ENCODE assay signal across 8 cellular contexts in the genomic region with DNA sequence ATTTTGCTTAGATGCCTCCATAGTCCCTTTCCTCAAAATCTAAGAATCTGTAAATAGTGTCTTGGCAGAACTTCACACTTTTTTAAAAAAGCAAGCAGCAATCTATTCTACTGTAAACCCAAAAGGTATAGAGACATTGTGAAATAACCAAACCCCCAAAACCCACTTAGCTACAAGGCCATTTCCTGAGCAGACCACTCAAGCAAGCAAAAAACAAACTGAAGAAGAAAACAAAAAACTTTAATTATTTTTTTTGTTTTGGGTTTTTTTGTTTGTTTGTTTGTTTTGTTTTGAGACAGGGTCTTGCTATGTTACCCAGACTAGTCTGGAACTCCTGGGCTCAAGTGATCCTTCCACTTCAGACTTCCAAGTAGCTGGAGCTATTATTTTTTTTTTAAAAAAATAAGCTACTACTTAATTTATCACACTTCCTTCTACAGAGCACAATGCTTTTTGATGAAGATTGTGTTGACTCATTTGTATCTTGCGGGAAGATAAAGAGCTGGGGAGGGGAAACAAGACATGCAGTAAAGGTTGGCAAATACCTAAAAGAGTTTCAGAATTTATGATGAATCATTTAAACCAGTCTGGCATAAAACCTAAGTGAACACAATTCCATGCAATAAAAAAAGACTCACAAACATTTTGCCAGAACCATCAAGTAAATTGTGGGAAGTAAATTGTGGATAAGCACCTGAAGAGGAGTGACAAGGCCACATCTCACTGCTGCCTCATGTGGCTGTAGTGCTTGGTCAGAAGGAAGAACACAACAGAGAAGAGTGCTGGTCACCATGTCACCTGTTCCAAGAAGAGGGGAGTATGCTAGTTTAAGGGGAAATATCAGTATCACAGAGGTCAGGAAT. TPM values are rescaled to one million over a fixed set of nuclear protein-coding genes. Genes with fewer than 3 reads are reported as not detected.
DNase-seq lines count a peak whose midpoint lies in the region; ATAC-seq and TF ChIP-seq lines count a peak whose summit lies in the region.

No MANE protein-coding gene starts in this region.

- peak; percentile 40; the same call in 1 of the 2 replicates for TF ChIP-seq CTCF in VCaP (conservative IDR thresholded peaks at IDR 0.05)
- peak; percentile 36 for TF ChIP-seq CTCF in kidney epithelial cell (IDR thresholded peaks at IDR 0.05; ENCODE audit: insufficient read depth, low read length, poor library complexity, severe bottlenecking)
- no peak for TF ChIP-seq CTCF in esophagus muscularis mucosa (IDR thresholded peaks at IDR 0.05)
- TF ChIP-seq CTCF in gastroesophageal sphincter (IDR thresholded peaks at IDR 0.05), result no peak

- no peaks in the 10 kb centered on the region for H3K27me3 ChIP-seq in kidney epithelial cell (ENCODE audit: control insufficient read depth, insufficient read depth, low read length)
- no peaks in the 10 kb centered on the region for H3K27me3 ChIP-seq in esophagus muscularis mucosa
- H3K27me3 ChIP-seq in gastroesophageal sphincter, result no peaks in the 10 kb centered on the region

- no peak for TF ChIP-seq POLR2A in esophagus muscularis mucosa (IDR thresholded peaks at IDR 0.05; ENCODE audit: low read depth)
- no peak for TF ChIP-seq POLR2A in gastroesophageal sphincter (IDR thresholded peaks at IDR 0.05)

- no peak for DNase-seq in activated T-cell treated with anti-CD3 and anti-CD28 coated beads, Interleukin-2, amount 50 U/mL, for 4 hours
- DNase-seq in activated T-cell treated with anti-CD3 and anti-CD28 coated beads for 4 hours (no peak), HuH-7 (ENCODE audit: low spot score) (peak; percentile 14), kidney epithelial cell (ENCODE audit: low read depth) (no peak), esophagus muscularis mucosa (ENCODE audit: extremely low spot score) (no peak), cortex of kidney (lab: John Stamatoyannopoulos, UW) (no peak)

- H3K27ac ChIP-seq in VCaP, result no peak overlapping the region
- no peak overlapping the region for H3K27ac ChIP-seq in esophagus muscularis mucosa (replicated peaks in 1 of 4)
- H3K27ac ChIP-seq in gastroesophageal sphincter, result no peak overlapping the region

- 85% methylated on average over 1 of the region's 1 CpG for WGBS in esophagus muscularis mucosa
- WGBS in gastroesophageal sphincter (ENCODE audit: low coverage in 1 of 2), 2 donors, result 63% methylated on average over 1 of the region's 1 CpG; no CpG with 5 or more reads in 1 of the 2 donors

- no peak for TF ChIP-seq EP300 in esophagus muscularis mucosa (IDR thresholded peaks at IDR 0.05)
- no peak for TF ChIP-seq EP300 in gastroesophageal sphincter (IDR thresholded peaks at IDR 0.05)

- H3K36me3 Mint-ChIP-seq in activated T-cell treated with anti-CD3 and anti-CD28 coated beads, Interleukin-2, amount 50 U/mL, for 4 hours (ENCODE audit: insufficient read depth), result peaks cover 2% of the 10 kb centered on the region

- intact Hi-C loops in esophagus muscularis mucosa (cut with DNase I), result no loop called here

- H3K36me3 ChIP-seq in kidney epithelial cell (ENCODE audit: control insufficient read depth, insufficient read depth, low read length) (no peaks in the 10 kb centered on the region), esophagus muscularis mucosa (no peaks in the 10 kb centered on the region), gastroesophageal sphincter (no peaks in the 10 kb centered on the region)

- peaks cover 75% of the 10 kb centered on the region for H3K4me1 Mint-ChIP-seq in activated T-cell treated with anti-CD3 and anti-CD28 coated beads, Interleukin-2, amount 50 U/mL, for 4 hours (ENCODE audit: low read depth)

- H3K9me3 Mint-ChIP-seq in activated T-cell treated with anti-CD3 and anti-CD28 coated beads, Interleukin-2, amount 50 U/mL, for 4 hours, result peaks cover 3% of the 10 kb centered on the region

- H3K4me3 ChIP-seq in kidney epithelial cell (ENCODE audit: low read depth, low read length) (no peak overlapping the region), esophagus muscularis mucosa (no peak overlapping the region), gastroesophageal sphincter (no peak overlapping the region)

- H3K4me1 ChIP-seq in esophagus muscularis mucosa, result no peaks in the 10 kb centered on the region
- no peaks in the 10 kb centered on the region for H3K4me1 ChIP-seq in gastroesophageal sphincter

- no peaks in the 10 kb centered on the region for H3K27me3 Mint-ChIP-seq in activated T-cell treated with anti-CD3 and anti-CD28 coated beads, Interleukin-2, amount 50 U/mL, for 4 hours (ENCODE audit: low read depth)

- peak; percentile 66 to 68 for ATAC-seq in activated T-cell treated with anti-CD3 and anti-CD28 coated beads, Interleukin-2, amount 50 U/mL, for 4 hours
- ATAC-seq in gastroesophageal sphincter, result no peak

- H3K4me3 Mint-ChIP-seq in activated T-cell treated with anti-CD3 and anti-CD28 coated beads, Interleukin-2, amount 50 U/mL, for 4 hours, result peak overlapping the region; percentile 33

- H3K9me3 ChIP-seq in esophagus muscularis mucosa, result no peaks in the 10 kb centered on the region
- H3K9me3 ChIP-seq in gastroesophageal sphincter, result no peaks in the 10 kb centered on the region

RNA-seq across cellular contexts. Expression of gene PTPN22, which starts 2.7 kb away (rescaled TPM):
- 10 to 100 TPM; 39.9 to 49.3 (median 46.8) TPM for total RNA-seq in activated T-cell treated with anti-CD3 and anti-CD28 coated beads, Interleukin-2, amount 50 U/mL, for 4 hours
- total RNA-seq in kidney epithelial cell (not detected in 2 replicates), esophagus muscularis mucosa (1 to 10 TPM in 1 of 4 donors, under 1 TPM in 3; 0.29 to 2.3 (median 0.63) TPM), gastroesophageal sphincter (1 to 10 TPM in 2 of 4 donors, under 1 TPM in 2; 0.27 to 1.4 (median 1.1) TPM)

RNA-seq across cellular contexts. Expression of gene BCL2L15, which starts 13.1 kb away (rescaled TPM):
- 1 to 10 TPM in 2 of 3 donors, under 1 TPM in 1; 0.74 to 1.6 (median 1.4) TPM for total RNA-seq in activated T-cell treated with anti-CD3 and anti-CD28 coated beads, Interleukin-2, amount 50 U/mL, for 4 hours
- under 0.01 and 0.04 TPM in 2 replicates for total RNA-seq in kidney epithelial cell
- 1 to 10 TPM in 1 of 4 donors, under 1 TPM in 2, not detected in 1; 0.11 to 1.7 (median 0.78) TPM for total RNA-seq in esophagus muscularis mucosa
- total RNA-seq in gastroesophageal sphincter, result under 1 TPM in 3 of 4 donors, not detected in 1; 0.15 to 0.93 (median 0.27) TPM

RNA-seq across cellular contexts. Expression of gene AP4B1, which starts 30.4 kb away (rescaled TPM):
- total RNA-seq in activated T-cell treated with anti-CD3 and anti-CD28 coated beads, Interleukin-2, amount 50 U/mL, for 4 hours, result 10 to 100 TPM; 32.2 to 36.3 (median 32.3) TPM
- 9.2 and 9.7 TPM in 2 replicates for total RNA-seq in kidney epithelial cell
- total RNA-seq in esophagus muscularis mucosa, result 10 to 100 TPM in 1 of 4 donors, 1 to 10 TPM in 3; 5.9 to 13.7 (median 6.0) TPM
- 10 to 100 TPM in 3 of 4 donors, 1 to 10 TPM in 1; 7.1 to 21.9 (median 12.6) TPM for total RNA-seq in gastroesophageal sphincter

RNA-seq across cellular contexts. Expression of gene DCLRE1B, which starts 30.9 kb away (rescaled TPM):
- 10 to 100 TPM; 22.0 to 23.2 (median 22.2) TPM for total RNA-seq in activated T-cell treated with anti-CD3 and anti-CD28 coated beads, Interleukin-2, amount 50 U/mL, for 4 hours
- 6.7 and 7.5 TPM in 2 replicates for total RNA-seq in kidney epithelial cell
- total RNA-seq in esophagus muscularis mucosa, result 1 to 10 TPM; 4.2 to 8.8 (median 5.5) TPM
- total RNA-seq in gastroesophageal sphincter, result 1 to 10 TPM; 3.2 to 9.2 (median 5.1) TPM

RNA-seq across cellular contexts. Expression of gene HIPK1, which starts 54.9 kb away (rescaled TPM):
- 10 to 100 TPM; 63.6 to 67.1 (median 63.6) TPM for total RNA-seq in activated T-cell treated with anti-CD3 and anti-CD28 coated beads, Interleukin-2, amount 50 U/mL, for 4 hours
- 25.6 and 26.4 TPM in 2 replicates for total RNA-seq in kidney epithelial cell
- total RNA-seq in esophagus muscularis mucosa, result 10 to 100 TPM; 60.6 to 89.9 (median 76.5) TPM
- 10 to 100 TPM; 64.8 to 92.3 (median 76.9) TPM for total RNA-seq in gastroesophageal sphincter

Comparison
In these comparisons a context has a peak if more than half of its experiments do, and no peak if none do; other contexts are left out.
1. CTCF ChIP-seq: peak in VCaP (single experiment) and kidney epithelial cell (single experiment); none in esophagus muscularis mucosa (0 of 3) and gastroesophageal sphincter (0 of 4).
2. RNA of gene PTPN22, which starts 2.7 kb away (total RNA-seq): 39.9 to 49.3 TPM in activated T-cell treated with anti-CD3 and anti-CD28 coated beads, Interleukin-2, amount 50 U/mL, for 4 hours; 0.27 to 1.4 TPM in gastroesophageal sphincter, 0.29 to 2.3 TPM in esophagus muscularis mucosa and not detected in kidney epithelial cell; every median in the first group is over 10 times any median in the second.